ENCODE assay signal across 1 cellular context in the genomic region with DNA sequence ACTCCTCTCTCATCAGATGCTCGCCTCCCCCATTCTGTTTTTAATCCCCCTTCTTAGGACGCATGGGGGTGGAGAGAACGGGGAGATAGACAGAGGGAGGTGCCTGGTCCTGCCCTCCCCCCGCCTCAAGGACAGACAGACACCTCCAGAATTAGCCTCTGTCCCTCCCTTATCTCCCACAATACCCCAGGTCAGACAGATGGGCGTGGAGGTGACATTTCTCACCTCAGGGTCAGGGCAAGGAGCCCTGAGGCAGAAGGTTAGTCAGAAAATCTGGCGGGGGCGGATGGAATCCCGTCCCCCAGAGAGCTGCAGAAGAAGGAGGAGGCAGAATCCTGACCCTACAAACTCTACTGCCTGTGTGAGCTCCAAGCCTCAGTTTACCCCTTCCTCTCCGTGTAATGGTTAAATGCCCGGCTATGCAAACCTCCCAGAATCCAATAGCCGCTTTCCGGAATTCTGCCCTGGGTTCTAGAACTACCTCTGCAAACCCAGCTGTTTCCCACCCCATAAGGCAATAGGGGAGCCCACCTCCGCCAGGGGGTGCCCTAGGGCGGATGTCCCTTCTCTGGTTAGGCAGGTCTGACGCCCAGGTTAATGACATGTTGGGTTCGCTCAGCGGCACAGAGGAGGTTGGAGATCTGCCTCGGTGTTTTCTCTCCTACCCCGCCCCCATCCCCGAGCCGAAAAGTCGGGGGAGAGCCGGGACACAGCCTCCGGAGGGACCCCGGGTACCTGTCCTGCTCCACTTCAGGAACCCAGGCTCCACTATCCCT.
TF ChIP-seq lines count a peak whose summit lies in the region.

No MANE protein-coding gene starts in this region.

TF ChIP-seq in SK-N-SH treated with all-trans-retinoic acid at 6 μM for 48 hours, 23 proteins besides CTCF, POLR2A, EP300 and RAD21 (continued from another document):
- TF ChIP-seq POU6F1 (CRISPR knock-in tag; IDR thresholded peaks at IDR 0.05; ENCODE audit: borderline replicate concordance, low read depth) (no peak), SNAI2 (CRISPR knock-in tag; IDR thresholded peaks at IDR 0.05) (no peak), TSHZ2 (CRISPR knock-in tag; IDR thresholded peaks at IDR 0.05) (no peak), ZNF8 (CRISPR knock-in tag; IDR thresholded peaks at IDR 0.05) (no peak), OSR1 (CRISPR knock-in tag; IDR thresholded peaks at IDR 0.05) (no peak), ZNF70 (CRISPR knock-in tag; IDR thresholded peaks at IDR 0.05) (no peak), RARB (CRISPR knock-in tag; IDR thresholded peaks at IDR 0.05) (no peak), PPARA (CRISPR knock-in tag; IDR thresholded peaks at IDR 0.05; ENCODE audit: borderline replicate concordance) (no peak), ZFP3 (CRISPR knock-in tag; IDR thresholded peaks at IDR 0.05) (no peak), TOX (CRISPR knock-in tag; IDR thresholded peaks at IDR 0.05; ENCODE audit: borderline replicate concordance) (no peak)
- TF ChIP-seq, protein P1, sequence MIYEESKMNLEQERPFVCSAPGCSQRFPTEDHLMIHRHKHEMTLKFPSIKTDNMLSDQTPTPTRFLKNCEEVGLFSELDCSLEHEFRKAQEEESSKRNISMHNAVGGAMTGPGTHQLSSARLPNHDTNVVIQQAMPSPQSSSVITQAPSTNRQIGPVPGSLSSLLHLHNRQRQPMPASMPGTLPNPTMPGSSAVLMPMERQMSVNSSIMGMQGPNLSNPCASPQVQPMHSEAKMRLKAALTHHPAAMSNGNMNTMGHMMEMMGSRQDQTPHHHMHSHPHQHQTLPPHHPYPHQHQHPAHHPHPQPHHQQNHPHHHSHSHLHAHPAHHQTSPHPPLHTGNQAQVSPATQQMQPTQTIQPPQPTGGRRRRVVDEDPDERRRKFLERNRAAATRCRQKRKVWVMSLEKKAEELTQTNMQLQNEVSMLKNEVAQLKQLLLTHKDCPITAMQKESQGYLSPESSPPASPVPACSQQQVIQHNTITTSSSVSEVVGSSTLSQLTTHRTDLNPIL (CRISPR knock-in tag; IDR thresholded peaks at IDR 0.05; ENCODE audit: low read depth), result no peak
